In the genomic region with DNA sequence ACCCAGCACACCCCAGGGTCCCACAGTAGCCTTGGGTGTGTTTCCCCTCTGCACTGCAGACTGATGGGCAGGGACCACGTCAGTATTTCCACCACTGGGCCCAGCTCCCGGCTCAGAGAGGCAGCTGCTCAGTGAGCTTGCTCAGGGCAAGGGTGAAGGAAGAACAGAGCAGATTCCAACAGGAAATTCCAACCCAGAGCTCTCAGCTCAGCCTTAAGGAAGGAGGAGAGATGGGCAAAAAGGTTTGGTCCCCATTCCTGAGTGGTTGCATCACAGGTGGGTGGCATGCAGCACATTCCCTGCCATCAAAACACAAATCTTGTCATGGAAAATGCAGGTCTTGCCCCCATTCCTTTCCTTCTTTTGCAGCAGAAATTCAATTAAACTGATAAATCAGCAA, we compare ENCODE assay signal across 2 cellular contexts.
TF ChIP-seq lines count a peak whose summit lies in the region.

No MANE protein-coding gene starts in this region.

TF ChIP-seq in WTC11, 78 proteins besides CTCF, POLR2A, EP300 and RAD21 (continues in another document):
- no peak for TF ChIP-seq MYBL2 (CRISPR knock-in tag; IDR thresholded peaks at IDR 0.05)
- TF ChIP-seq, protein P1, sequence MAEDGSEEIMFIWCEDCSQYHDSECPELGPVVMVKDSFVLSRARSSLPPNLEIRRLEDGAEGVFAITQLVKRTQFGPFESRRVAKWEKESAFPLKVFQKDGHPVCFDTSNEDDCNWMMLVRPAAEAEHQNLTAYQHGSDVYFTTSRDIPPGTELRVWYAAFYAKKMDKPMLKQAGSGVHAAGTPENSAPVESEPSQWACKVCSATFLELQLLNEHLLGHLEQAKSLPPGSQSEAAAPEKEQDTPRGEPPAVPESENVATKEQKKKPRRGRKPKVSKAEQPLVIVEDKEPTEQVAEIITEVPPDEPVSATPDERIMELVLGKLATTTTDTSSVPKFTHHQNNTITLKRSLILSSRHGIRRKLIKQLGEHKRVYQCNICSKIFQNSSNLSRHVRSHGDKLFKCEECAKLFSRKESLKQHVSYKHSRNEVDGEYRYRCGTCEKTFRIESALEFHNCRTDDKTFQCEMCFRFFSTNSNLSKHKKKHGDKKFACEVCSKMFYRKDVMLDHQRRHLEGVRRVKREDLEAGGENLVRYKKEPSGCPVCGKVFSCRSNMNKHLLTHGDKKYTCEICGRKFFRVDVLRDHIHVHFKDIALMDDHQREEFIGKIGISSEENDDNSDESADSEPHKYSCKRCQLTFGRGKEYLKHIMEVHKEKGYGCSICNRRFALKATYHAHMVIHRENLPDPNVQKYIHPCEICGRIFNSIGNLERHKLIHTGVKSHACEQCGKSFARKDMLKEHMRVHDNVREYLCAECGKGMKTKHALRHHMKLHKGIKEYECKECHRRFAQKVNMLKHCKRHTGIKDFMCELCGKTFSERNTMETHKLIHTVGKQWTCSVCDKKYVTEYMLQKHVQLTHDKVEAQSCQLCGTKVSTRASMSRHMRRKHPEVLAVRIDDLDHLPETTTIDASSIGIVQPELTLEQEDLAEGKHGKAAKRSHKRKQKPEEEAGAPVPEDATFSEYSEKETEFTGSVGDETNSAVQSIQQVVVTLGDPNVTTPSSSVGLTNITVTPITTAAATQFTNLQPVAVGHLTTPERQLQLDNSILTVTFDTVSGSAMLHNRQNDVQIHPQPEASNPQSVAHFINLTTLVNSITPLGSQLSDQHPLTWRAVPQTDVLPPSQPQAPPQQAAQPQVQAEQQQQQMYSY (CRISPR knock-in tag; IDR thresholded peaks at IDR 0.05): no peak
- no peak for TF ChIP-seq ESRRA (CRISPR knock-in tag; IDR thresholded peaks at IDR 0.05; ENCODE audit: borderline replicate concordance)
- TF ChIP-seq, protein P2, sequence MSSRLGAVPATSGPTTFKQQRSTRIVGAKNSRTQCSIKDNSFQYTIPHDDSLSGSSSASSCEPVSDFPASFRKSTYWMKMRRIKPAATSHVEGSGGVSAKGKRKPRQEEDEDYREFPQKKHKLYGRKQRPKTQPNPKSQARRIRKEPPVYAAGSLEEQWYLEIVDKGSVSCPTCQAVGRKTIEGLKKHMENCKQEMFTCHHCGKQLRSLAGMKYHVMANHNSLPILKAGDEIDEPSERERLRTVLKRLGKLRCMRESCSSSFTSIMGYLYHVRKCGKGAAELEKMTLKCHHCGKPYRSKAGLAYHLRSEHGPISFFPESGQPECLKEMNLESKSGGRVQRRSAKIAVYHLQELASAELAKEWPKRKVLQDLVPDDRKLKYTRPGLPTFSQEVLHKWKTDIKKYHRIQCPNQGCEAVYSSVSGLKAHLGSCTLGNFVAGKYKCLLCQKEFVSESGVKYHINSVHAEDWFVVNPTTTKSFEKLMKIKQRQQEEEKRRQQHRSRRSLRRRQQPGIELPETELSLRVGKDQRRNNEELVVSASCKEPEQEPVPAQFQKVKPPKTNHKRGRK (CRISPR knock-in tag; IDR thresholded peaks at IDR 0.05; ENCODE audit: borderline replicate concordance): no peak
- TF ChIP-seq, protein P3, sequence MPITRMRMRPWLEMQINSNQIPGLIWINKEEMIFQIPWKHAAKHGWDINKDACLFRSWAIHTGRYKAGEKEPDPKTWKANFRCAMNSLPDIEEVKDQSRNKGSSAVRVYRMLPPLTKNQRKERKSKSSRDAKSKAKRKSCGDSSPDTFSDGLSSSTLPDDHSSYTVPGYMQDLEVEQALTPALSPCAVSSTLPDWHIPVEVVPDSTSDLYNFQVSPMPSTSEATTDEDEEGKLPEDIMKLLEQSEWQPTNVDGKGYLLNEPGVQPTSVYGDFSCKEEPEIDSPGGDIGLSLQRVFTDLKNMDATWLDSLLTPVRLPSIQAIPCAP (CRISPR knock-in tag; IDR thresholded peaks at IDR 0.05): no peak
- TF ChIP-seq, protein P4, sequence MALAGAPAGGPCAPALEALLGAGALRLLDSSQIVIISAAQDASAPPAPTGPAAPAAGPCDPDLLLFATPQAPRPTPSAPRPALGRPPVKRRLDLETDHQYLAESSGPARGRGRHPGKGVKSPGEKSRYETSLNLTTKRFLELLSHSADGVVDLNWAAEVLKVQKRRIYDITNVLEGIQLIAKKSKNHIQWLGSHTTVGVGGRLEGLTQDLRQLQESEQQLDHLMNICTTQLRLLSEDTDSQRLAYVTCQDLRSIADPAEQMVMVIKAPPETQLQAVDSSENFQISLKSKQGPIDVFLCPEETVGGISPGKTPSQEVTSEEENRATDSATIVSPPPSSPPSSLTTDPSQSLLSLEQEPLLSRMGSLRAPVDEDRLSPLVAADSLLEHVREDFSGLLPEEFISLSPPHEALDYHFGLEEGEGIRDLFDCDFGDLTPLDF (CRISPR knock-in tag; IDR thresholded peaks at IDR 0.05): no peak
- TF ChIP-seq, protein P5, sequence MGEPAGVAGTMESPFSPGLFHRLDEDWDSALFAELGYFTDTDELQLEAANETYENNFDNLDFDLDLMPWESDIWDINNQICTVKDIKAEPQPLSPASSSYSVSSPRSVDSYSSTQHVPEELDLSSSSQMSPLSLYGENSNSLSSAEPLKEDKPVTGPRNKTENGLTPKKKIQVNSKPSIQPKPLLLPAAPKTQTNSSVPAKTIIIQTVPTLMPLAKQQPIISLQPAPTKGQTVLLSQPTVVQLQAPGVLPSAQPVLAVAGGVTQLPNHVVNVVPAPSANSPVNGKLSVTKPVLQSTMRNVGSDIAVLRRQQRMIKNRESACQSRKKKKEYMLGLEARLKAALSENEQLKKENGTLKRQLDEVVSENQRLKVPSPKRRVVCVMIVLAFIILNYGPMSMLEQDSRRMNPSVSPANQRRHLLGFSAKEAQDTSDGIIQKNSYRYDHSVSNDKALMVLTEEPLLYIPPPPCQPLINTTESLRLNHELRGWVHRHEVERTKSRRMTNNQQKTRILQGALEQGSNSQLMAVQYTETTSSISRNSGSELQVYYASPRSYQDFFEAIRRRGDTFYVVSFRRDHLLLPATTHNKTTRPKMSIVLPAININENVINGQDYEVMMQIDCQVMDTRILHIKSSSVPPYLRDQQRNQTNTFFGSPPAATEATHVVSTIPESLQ (CRISPR knock-in tag; IDR thresholded peaks at IDR 0.05): no peak

TF ChIP-seq in H1, 55 proteins besides CTCF, POLR2A, EP300 and RAD21:
- TF ChIP-seq, protein P6, sequence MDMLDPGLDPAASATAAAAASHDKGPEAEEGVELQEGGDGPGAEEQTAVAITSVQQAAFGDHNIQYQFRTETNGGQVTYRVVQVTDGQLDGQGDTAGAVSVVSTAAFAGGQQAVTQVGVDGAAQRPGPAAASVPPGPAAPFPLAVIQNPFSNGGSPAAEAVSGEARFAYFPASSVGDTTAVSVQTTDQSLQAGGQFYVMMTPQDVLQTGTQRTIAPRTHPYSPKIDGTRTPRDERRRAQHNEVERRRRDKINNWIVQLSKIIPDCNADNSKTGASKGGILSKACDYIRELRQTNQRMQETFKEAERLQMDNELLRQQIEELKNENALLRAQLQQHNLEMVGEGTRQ (IDR thresholded peaks at IDR 0.05; ENCODE audit: low read length): no peak
- TF ChIP-seq HDAC2 (IDR thresholded peaks at IDR 0.05; ENCODE audit: borderline replicate concordance in 1 of 2, low read depth in 2 of 2, low read length in 2 of 2): no peak
- TF ChIP-seq NANOG (IDR thresholded peaks at IDR 0.05; ENCODE audit: insufficient read depth, low read depth, low read length, poor library complexity, severe bottlenecking): no peak
- TF ChIP-seq KDM5A (IDR thresholded peaks at IDR 0.05; ENCODE audit: low read length): no peak
- no peak for TF ChIP-seq ZNF274 (IDR thresholded peaks at IDR 0.05; ENCODE audit: borderline replicate concordance, extremely low read depth, low read length)
- TF ChIP-seq KDM4A (IDR thresholded peaks at IDR 0.05; ENCODE audit: low read depth, low read length, severe bottlenecking): no peak
- no peak for TF ChIP-seq TBP (IDR thresholded peaks at IDR 0.05; ENCODE audit: low read depth, low read length)
- TF ChIP-seq BRCA1 (IDR thresholded peaks at IDR 0.05; ENCODE audit: low read depth, low read length): no peak
- TF ChIP-seq SUZ12 (IDR thresholded peaks at IDR 0.05; ENCODE audit: low read length): no peak
- no peak for TF ChIP-seq SAP30 (IDR thresholded peaks at IDR 0.05; ENCODE audit: insufficient read depth, insufficient replicate concordance, low read length)
- TF ChIP-seq HDAC6 (IDR thresholded peaks at IDR 0.05; ENCODE audit: low read depth, low read length): no peak
- TF ChIP-seq, protein P7, sequence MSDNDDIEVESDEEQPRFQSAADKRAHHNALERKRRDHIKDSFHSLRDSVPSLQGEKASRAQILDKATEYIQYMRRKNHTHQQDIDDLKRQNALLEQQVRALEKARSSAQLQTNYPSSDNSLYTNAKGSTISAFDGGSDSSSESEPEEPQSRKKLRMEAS (IDR thresholded peaks at IDR 0.05): no peak
- TF ChIP-seq RXRA (IDR thresholded peaks at IDR 0.05; ENCODE audit: insufficient read depth, low read depth, low read length): no peak
- TF ChIP-seq POU5F1 (IDR thresholded peaks at IDR 0.05; ENCODE audit: low read depth, low read length): no peak
